In the genomic region with DNA sequence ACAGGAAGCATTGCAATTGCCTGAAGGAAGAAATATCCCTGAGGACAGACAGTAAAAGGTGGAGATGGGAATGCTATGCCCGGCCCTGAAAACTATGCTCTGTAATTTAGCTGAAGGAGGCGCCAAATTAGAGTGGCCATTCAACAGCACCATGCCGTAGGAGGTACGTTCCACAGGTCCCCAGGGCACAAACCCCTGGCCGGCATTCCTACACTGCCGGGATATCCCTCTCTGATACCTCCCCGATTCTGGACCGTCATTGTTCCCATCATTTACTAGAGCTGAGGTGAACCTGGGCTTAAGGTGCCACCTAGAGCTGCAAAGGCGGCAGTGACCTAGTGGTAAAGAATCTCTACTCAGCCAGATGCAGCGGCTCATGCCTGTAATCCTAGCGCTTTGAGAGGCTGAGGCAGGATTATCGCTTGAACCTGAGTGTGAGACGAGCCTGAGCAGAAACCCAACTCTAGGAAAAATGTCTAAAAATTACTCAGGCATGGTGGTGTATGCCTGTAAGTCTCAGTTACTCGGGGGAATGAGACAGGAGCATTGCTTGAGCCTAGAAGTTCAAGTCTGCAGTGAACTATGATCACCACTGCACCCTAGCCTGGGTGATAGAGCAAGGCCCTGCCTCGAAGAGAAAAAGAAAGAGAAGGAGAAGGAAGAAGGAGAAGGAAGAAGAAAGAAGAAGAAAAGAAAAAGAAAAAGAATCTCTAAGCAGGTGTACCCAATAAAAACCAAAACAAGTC, we compare ENCODE assay signal across 9 cellular contexts. TPM values are rescaled to one million over a fixed set of nuclear protein-coding genes. Genes with fewer than 3 reads are reported as not detected.
A peak's percentile ranks its signal among the peaks of the same experiment; 100 is the strongest.
DNase-seq lines count a peak whose midpoint lies in the region; ATAC-seq, FAIRE-seq and TF ChIP-seq lines count a peak whose summit lies in the region.
"Had no signal": no experiment of that assay in that cellular context is flagged by ENCODE, and none has a peak within 500 bp of the region (broad histone marks: within the 10 kb centered on the region; RNA-seq: fewer than 3 reads in every experiment).

No MANE protein-coding gene starts in this region.

- H3K79me2 ChIP-seq in Loucy (ENCODE audit: insufficient read depth, low read length) (no peaks in the 10 kb centered on the region), HepG2 (ENCODE audit: insufficient read depth, low read length) (no peaks in the 10 kb centered on the region)

- no peak for TF ChIP-seq POLR2A in HepG2 (IDR thresholded peaks at IDR 0.05; ENCODE audit: insufficient read depth in 1 of 2, low read depth in 2 of 2, low read length in 2 of 2)

- no peaks in the 10 kb centered on the region for H3K4me1 Mint-ChIP-seq in Calu3 (ENCODE audit: low read depth, unreplicated experiment)

- no peak overlapping the region for H3K9ac ChIP-seq in Loucy (ENCODE audit: low read depth, low read length, poor library complexity, severe bottlenecking)
- H3K9ac ChIP-seq in HepG2 (ENCODE audit: insufficient read depth, low read depth, low read length) = no peak overlapping the region

- peak; percentile 62; the same call in 1 of the 2 replicates for TF ChIP-seq RAD21 in HepG2 (CRISPR knock-in tag; IDR thresholded peaks at IDR 0.05)

- H2AFZ ChIP-seq in Loucy (ENCODE audit: low read length) (no peak overlapping the region), HepG2 (ENCODE audit: low read length) (peak overlapping the region; percentile 23)

- no peaks in the 10 kb centered on the region for H3K36me3 Mint-ChIP-seq in Calu3 (ENCODE audit: insufficient read depth, unreplicated experiment)

- intact Hi-C loops in Calu3 (cut with micrococcal nuclease; ENCODE audit: unreplicated experiment) (loop anchor here (1.0 to 10.0 kb wide), 4 partner anchors 102 to 358 kb away; no protein-coding TSS in a partner anchor), HepG2 (cut with micrococcal nuclease; ENCODE audit: unreplicated experiment) (loop anchor here (1.0 to 10.0 kb wide), 5 partner anchors 102 to 353 kb away; a partner anchor contains a TSS)

- H3K4me2 ChIP-seq in Loucy (ENCODE audit: low read depth, low read length, poor library complexity, severe bottlenecking) = no peak overlapping the region
- peak overlapping the region; percentile 66 for H3K4me2 ChIP-seq in HepG2 (ENCODE audit: low read depth, low read length)

- no peak for TF ChIP-seq EP300 in HepG2 (IDR thresholded peaks at IDR 0.05; ENCODE audit: low read depth in 2 of 2, low read length in 2 of 2)
- no peak for TF ChIP-seq EP300 in HepG2 (CRISPR knock-in tag; IDR thresholded peaks at IDR 0.05; ENCODE audit: borderline replicate concordance)

- POLR2A ChIA-PET in HepG2 (lab: Yijun Ruan, JAX) = interaction anchor here (1.0 kb wide), 2 partner anchors 53 to 178 kb away, joined by 3 read pairs; a partner anchor contains a TSS

- H3K9me2 ChIP-seq in Loucy (replicated peaks; ENCODE audit: low read depth, low read length) = no peaks in the 10 kb centered on the region

- CTCF ChIA-PET in Calu3 (lab: Charles Lee) (interaction anchor here (1.0 to 2.1 kb wide), 3 partner anchors 102 to 252 kb away, joined by 3 to 25 read pairs (median 6); no protein-coding TSS in a partner anchor), HepG2 (lab: Yijun Ruan, JAX; ENCODE audit: low intra/inter-chr PET ratio, low total read pairs) (interaction anchor here (1.1 to 1.9 kb wide), 4 partner anchors 102 to 356 kb away, joined by 4 to 10 read pairs (median 4); no protein-coding TSS in a partner anchor)

- DNase-seq in Calu3 = peak; percentile 44
- peak; percentile 10 for DNase-seq in cerebellum (ENCODE audit: low spot score)
- DNase-seq in HepG2 (ENCODE audit: low spot score) = peak; percentile 50
- DNase-seq in NCI-H345 (lab: John Stamatoyannopoulos, UW) = no peak
- no peak for DNase-seq in NK-92 (lab: John Stamatoyannopoulos, UW; ENCODE audit: unreplicated experiment)
- DNase-seq: stimulated activated CD4-positive, alpha-beta T cell treated with anti-CD3 and anti-CD28 coated beads, Interleukin-2, amount 100 ng/mL, for 24 hours had no signal

- ATAC-seq in HepG2 (peak; percentile 100), HG03571 (IDR thresholded peaks at IDR 0.05; ENCODE audit: unreplicated experiment) (no peak), GM18861 (IDR thresholded peaks at IDR 0.05; ENCODE audit: unreplicated experiment) (no peak)

- BruUV-seq in Calu3 (replicated peaks; lab: Mats Ljungman, UMichigan) = no TSS peak
- BruUV-seq in HepG2 (replicated peaks; lab: Mats Ljungman, UMichigan) = no TSS peak

- H3K4me1 ChIP-seq in Loucy (ENCODE audit: insufficient read depth, low read length, poor library complexity, severe bottlenecking) (no peaks in the 10 kb centered on the region), HepG2 (ENCODE audit: insufficient read depth, low read length) (peaks cover 11% of the 10 kb centered on the region)

- no peaks in the 10 kb centered on the region for H3F3A ChIP-seq in Loucy (ENCODE audit: low read depth)

- no peak overlapping the region for H3K27ac Mint-ChIP-seq in Calu3 (ENCODE audit: unreplicated experiment)

- in situ Hi-C loops in HepG2 (cut with HindIII; ENCODE audit: extremely low pct_ligation_motif_present, low pct_unique_long_range_greater_than_20kb) = loop anchor here (10.0 kb wide), 1 partner anchor 100 kb away; no protein-coding TSS in a partner anchor

- H3K27me3 ChIP-seq in Loucy (ENCODE audit: insufficient read depth, low read length, poor library complexity, severe bottlenecking) = no peaks in the 10 kb centered on the region
- no peaks in the 10 kb centered on the region for H3K27me3 ChIP-seq in HepG2 (ENCODE audit: control insufficient read depth in 1 of 2, insufficient read depth in 2 of 2, low read length in 2 of 2)

- peak; percentile 20 for TF ChIP-seq CTCF in Calu3 (IDR thresholded peaks at IDR 0.05; ENCODE audit: unreplicated experiment)
- peak; percentile 28 for TF ChIP-seq CTCF in Loucy (conservative IDR thresholded peaks at IDR 0.05; ENCODE audit: low read length)
- TF ChIP-seq CTCF in HepG2 (CRISPR knock-in tag; IDR thresholded peaks at IDR 0.05) = peak; percentile 89

- WGBS in HepG2 (ENCODE audit: low lambda C conversion rate) = 6% methylated on average over 11 of the region's 15 CpGs

- H4K20me1 ChIP-seq in Loucy (ENCODE audit: insufficient read depth, low read length, poor library complexity, severe bottlenecking) (no peaks in the 10 kb centered on the region), HepG2 (ENCODE audit: insufficient read depth, low read length) (no peaks in the 10 kb centered on the region)

- H3K27me3 Mint-ChIP-seq in Calu3 (ENCODE audit: unreplicated experiment) = peaks cover 18% of the 10 kb centered on the region

- H3K4me3 ChIP-seq in Loucy (ENCODE audit: low read length, poor library complexity, severe bottlenecking) = no peak overlapping the region
- H3K4me3 ChIP-seq in HepG2 (replicated peaks in 1 of 3; ENCODE audit: insufficient read depth in 1 of 3, low read depth in 2 of 3, low read length in 3 of 3) = peak overlapping the region in 1 of 3 experiments; percentile 33; a peak in 2 of 6 replicates

- no peak overlapping the region for H3K4me3 Mint-ChIP-seq in Calu3 (ENCODE audit: low read depth, unreplicated experiment)

- FAIRE-seq in HepG2 (lab: Jason Lieb, UNC) = peak; percentile 68

- H3K36me3 ChIP-seq in Loucy (ENCODE audit: insufficient read depth, low read length) (no peaks in the 10 kb centered on the region), HepG2 (replicated peaks in 1 of 2; ENCODE audit: control insufficient read depth in 1 of 2, insufficient read depth in 2 of 2, low read length in 2 of 2) (no peaks in the 10 kb centered on the region)

- no peaks in the 10 kb centered on the region for H3K9me3 Mint-ChIP-seq in Calu3 (ENCODE audit: low read depth, unreplicated experiment)

- H3K9me3 ChIP-seq in Loucy (ENCODE audit: insufficient read depth, low read depth, low read length) (no peaks in the 10 kb centered on the region), HepG2 (ENCODE audit: low read length) (no peaks in the 10 kb centered on the region)

- no peak overlapping the region for H3K27ac ChIP-seq in HepG2 (ENCODE audit: extremely low read length, insufficient read depth, low read length)

TF ChIP-seq in HepG2, 621 proteins besides CTCF, POLR2A, EP300 and RAD21 (continues in another document):
- TF ChIP-seq SOX6 (IDR thresholded peaks at IDR 0.05) (no peak), SOX6 (CRISPR knock-in tag; IDR thresholded peaks at IDR 0.05) (0 out of 2 replicates have a peak, but pooled peaks have one; percentile 13)

RNA-seq across cellular contexts. Expression of a gene that starts 53.0 kb away (rescaled TPM):
- total RNA-seq in Calu3 (2022) (24.6 TPM in 2 replicates), cerebellum (67.2 TPM), HepG2 (2016; rRNA removed; fragmentation: Illumina TruSeq; extraction: Trizol) (15.2 and 25.5 TPM in 2 replicates)
- 3.4 and 3.5 TPM in 2 replicates for total RNA-seq in HepG2 (2016; cell fraction: cytosol; rRNA removed; fragmentation: Illumina TruSeq; extraction: Trizol; ENCODE audit: low read depth)
- total RNA-seq in HepG2 (2016; cell fraction: insoluble cytoplasmic fraction; rRNA removed; fragmentation: Illumina TruSeq; extraction: Trizol) = 14.7 and 23.3 TPM in 2 replicates
- 8.9 and 9.0 TPM in 2 replicates for total RNA-seq in HepG2 (2016; cell fraction: membrane; rRNA removed; fragmentation: Illumina TruSeq; extraction: Trizol)
- total RNA-seq in HepG2 (2016; cell fraction: nucleus; rRNA removed; fragmentation: Illumina TruSeq; extraction: Trizol) = 24.7 and 28.5 TPM in 2 replicates
- 16.9 and 19.4 TPM in 2 replicates for polyA plus RNA-seq in HepG2 (2011; rRNA removed)
- 8.1 and 13.3 TPM in 2 replicates for polyA plus RNA-seq in HepG2 (2011; cell fraction: cytosol; rRNA removed)
- 18.3 and 21.6 TPM in 2 replicates for polyA plus RNA-seq in HepG2 (2011; cell fraction: nucleus; rRNA removed)
- polyA plus RNA-seq in HepG2 (2012) = 20.8 and 21.9 TPM in 2 replicates
- polyA plus RNA-seq in HepG2 (2016; cell fraction: cytosol; fragmentation: Illumina TruSeq; extraction: Trizol; ENCODE audit: low read depth) = 0.61 and 0.65 TPM in 2 replicates
- 16.9 and 18.5 TPM in 2 replicates for polyA plus RNA-seq in HepG2 (2016; cell fraction: insoluble cytoplasmic fraction; fragmentation: Illumina TruSeq; extraction: Trizol; ENCODE audit: low read depth)
- polyA plus RNA-seq in HepG2 (2016; cell fraction: membrane; fragmentation: Illumina TruSeq; extraction: Trizol; ENCODE audit: low read depth) = 2.2 and 3.1 TPM in 2 replicates
- 32.1 and 32.3 TPM in 2 replicates for polyA plus RNA-seq in HepG2 (2016; cell fraction: nucleus; fragmentation: Illumina TruSeq; extraction: Trizol; ENCODE audit: insufficient read depth, low read depth)
- polyA minus RNA-seq in HepG2 (2011; rRNA and poly(A)+ RNA removed; ENCODE audit: low replicate concordance) = 24.3 and 26.9 TPM in 2 replicates
- polyA minus RNA-seq in HepG2 (2011; cell fraction: cytosol; rRNA and poly(A)+ RNA removed) = 29.8 and 30.1 TPM in 2 replicates
- polyA minus RNA-seq in HepG2 (2011; cell fraction: nucleus; rRNA and poly(A)+ RNA removed) = 48.7 and 54.1 TPM in 2 replicates

Comparison
In these comparisons a context has a peak if more than half of its experiments do, and no peak if none do; other contexts are left out.
1. DNase-seq: peak in Calu3 (single experiment), cerebellum (single experiment) and HepG2 (single experiment); none in NCI-H345 (single experiment) and NK-92 (single experiment).
2. CTCF ChIP-seq: peak in every context shown above with its lines; median percentile 89 in HepG2; 28 in Loucy; 20 in Calu3.